Comparison of ENCODE assay signal across 8 cellular contexts in the genomic region with DNA sequence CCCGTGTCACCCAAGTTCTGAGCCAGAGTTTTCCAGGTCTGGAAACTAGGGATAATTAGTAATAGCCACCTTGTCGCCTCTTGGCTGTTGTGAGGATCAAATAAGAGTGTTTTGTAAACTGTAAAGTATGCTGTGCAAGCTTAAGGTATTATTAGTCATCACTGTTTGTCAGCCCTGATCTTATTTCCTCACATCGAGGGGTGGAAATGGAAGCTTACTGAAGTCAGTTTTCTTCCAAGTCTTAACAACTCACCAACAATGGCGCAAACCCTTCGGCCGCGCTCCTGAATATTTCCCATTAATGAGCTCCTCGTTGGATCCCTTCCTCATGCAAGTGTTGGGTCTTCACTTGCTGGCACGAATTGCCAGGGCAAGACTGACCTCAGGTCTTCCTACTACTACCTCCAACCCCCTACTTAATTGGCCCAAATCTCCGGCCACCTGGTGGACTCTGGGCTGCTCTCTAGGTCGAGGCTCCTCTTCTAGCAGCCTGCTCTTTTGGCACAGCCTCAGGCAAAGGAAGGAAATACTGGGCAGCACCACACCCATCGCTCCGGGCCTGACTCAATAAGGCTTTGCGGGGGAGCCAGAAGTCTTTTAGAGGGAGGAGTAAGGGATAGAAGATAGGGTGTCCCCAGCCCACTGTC. TPM values are rescaled to one million over a fixed set of nuclear protein-coding genes. Genes with fewer than 3 reads are reported as not detected.
DNase-seq lines count a peak whose midpoint lies in the region; ATAC-seq and TF ChIP-seq lines count a peak whose summit lies in the region.

No MANE protein-coding gene starts in this region.

- peaks cover 9 to 24% of the 10 kb centered on the region in 2 donors for H3K4me1 ChIP-seq in muscle layer of duodenum (ENCODE audit: control insufficient read depth in 1 of 2, insufficient read depth in 2 of 2, low read length in 2 of 2)

- DNase-seq in G401 (ENCODE audit: low spot score), result peak; percentile 72
- peak; percentile 36 for DNase-seq in NCI-H226
- DNase-seq in cardiac fibroblast (ENCODE audit: low read depth in 2 of 2), result peak; percentile 28 to 36
- no peak for DNase-seq in NK-92 treated with Interleukin-12 subunit alpha and Interleukin-12 subunit beta, amount 100 ng/mL, for 24 hours (lab: John Stamatoyannopoulos, UW)
- DNase-seq in medulla oblongata (ENCODE audit: extremely low spot score), result no peak

- in situ Hi-C loops in G401 (cut with HindIII; ENCODE audit: low sequenced_read_pairs), result loop anchor here (10.0 kb wide), 1 partner anchor 274 kb away; no protein-coding TSS in a partner anchor

- H3K27me3 ChIP-seq in muscle layer of duodenum (ENCODE audit: low read depth, low read length), result no peaks in the 10 kb centered on the region

- no peak for TF ChIP-seq CTCF in cardiac fibroblast (IDR thresholded peaks at IDR 0.05; ENCODE audit: low read depth, low read length)

- no peaks in the 10 kb centered on the region for H3K9me3 ChIP-seq in muscle layer of duodenum (ENCODE audit: control insufficient read depth in 1 of 2, low read length in 2 of 2)

- H3K4me3 ChIP-seq in cardiac fibroblast (replicated peaks in 1 of 2; ENCODE audit: low read depth in 2 of 2, low read length in 2 of 2), result peak overlapping the region; percentile 60 to 90
- H3K4me3 ChIP-seq in muscle layer of duodenum (ENCODE audit: low read depth in 1 of 2, low read length in 2 of 2), result peak overlapping the region; percentile 96 to 97

- peak overlapping the region; percentile 93 for H3K27ac ChIP-seq in muscle layer of duodenum (ENCODE audit: low read length)

- ATAC-seq in HG03025 (IDR thresholded peaks at IDR 0.05; ENCODE audit: low FRiP score, unreplicated experiment), result no peak
- no peak for ATAC-seq in HG02973 (IDR thresholded peaks at IDR 0.05; ENCODE audit: unreplicated experiment)

- H3K36me3 ChIP-seq in muscle layer of duodenum (ENCODE audit: control insufficient read depth in 1 of 2, insufficient read depth in 2 of 2, low read length in 2 of 2), result peaks cover 22 to 49% of the 10 kb centered on the region in 2 donors

RNA-seq across cellular contexts. Expression of gene SLC35B1, which starts 0.9 kb away (rescaled TPM):
- total RNA-seq in G401 (2014; rRNA removed; shearing (Covaris generic)), result 65.5 and 66.2 TPM in 2 replicates

RNA-seq across cellular contexts. Expression of gene SPOP, which starts 30.7 kb away (rescaled TPM):
- total RNA-seq in G401 (2014; rRNA removed; shearing (Covaris generic)), result 158 and 200 TPM in 2 replicates

RNA-seq across cellular contexts. Expression of gene FAM117A, which starts 55.3 kb away (rescaled TPM):
- total RNA-seq in G401 (2014; rRNA removed; shearing (Covaris generic)), result 13.0 and 16.4 TPM in 2 replicates

Comparison
In these comparisons a context has a peak if more than half of its experiments do, and no peak if none do; other contexts are left out.
1. DNase-seq: peak in G401 (single experiment), NCI-H226 (single experiment) and cardiac fibroblast (2 of 2); none in NK-92 treated with Interleukin-12 subunit alpha and Interleukin-12 subunit beta, amount 100 ng/mL, for 24 hours (single experiment) and medulla oblongata (single experiment).